Comparison of ENCODE assay signal across 8 cellular contexts in the genomic region with DNA sequence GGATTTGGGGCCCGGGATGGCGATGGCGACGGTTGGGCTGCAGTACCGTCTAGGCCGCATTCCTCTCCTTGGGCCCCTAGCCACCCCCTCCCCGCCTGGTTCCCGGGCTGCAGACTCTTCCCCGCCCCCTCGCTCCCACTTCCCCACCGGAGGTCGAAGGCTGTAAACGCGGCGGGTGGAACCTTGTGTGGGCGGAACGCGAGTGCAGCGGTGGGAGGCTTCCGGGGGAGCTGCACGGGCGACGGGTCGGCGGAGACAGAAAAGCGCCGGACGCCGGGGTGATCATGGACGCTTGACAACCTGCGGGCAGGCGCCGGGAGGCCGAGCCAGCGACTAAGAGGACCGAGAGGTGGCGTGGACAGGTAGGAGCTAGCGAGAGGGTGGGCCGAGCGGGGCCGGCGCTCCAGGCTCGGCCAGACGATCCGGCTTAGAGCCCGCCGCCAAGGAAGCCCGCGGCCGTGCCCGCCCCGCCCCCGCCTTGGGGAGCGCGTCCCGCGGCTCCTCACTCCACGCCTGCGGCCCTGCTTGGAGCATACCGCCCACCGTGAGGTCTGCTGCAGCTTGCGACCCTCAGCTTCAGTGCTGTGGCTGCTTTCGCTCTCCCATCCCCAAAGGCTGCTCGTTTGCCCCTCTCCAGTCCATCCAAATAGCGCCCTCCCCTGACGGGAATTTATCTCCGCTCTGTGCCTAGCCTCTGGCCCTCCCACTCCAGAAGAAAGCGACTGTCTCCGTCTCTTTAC.
A peak's percentile ranks its signal among the peaks of the same experiment; 100 is the strongest.
DNase-seq lines count a peak whose midpoint lies in the region; ATAC-seq and TF ChIP-seq lines count a peak whose summit lies in the region.

A gene (plus strand): TSS at position 269 of the 740 bp plus-strand sequence. CDS start 2,126 bp downstream, outside the sequence.

- ATAC-seq in GM21825 (IDR thresholded peaks at IDR 0.05; ENCODE audit: unreplicated experiment) = peak; percentile 50
- peak; percentile 81 for ATAC-seq in stimulated activated naive CD8-positive, alpha-beta T cell treated with anti-CD3 and anti-CD28 coated beads, Interleukin-15, amount 100 ng/mL, for 72 hours

- H3K27ac Mint-ChIP-seq in nephron progenitor cell = peak within 1 kb of the TSS; percentile 97
- peak within 1 kb of the TSS; percentile 94 to 95 for H3K27ac Mint-ChIP-seq in stimulated activated naive CD8-positive, alpha-beta T cell treated with anti-CD3 and anti-CD28 coated beads, Interleukin-15, amount 100 ng/mL, for 72 hours

- peak; percentile 73 for DNase-seq in DMS79 treated with DMSO at 0.1 percent for 48 hours (lab: John Stamatoyannopoulos, UW)
- no peak for DNase-seq in LNCaP clone FGC (ENCODE audit: low read depth)
- DNase-seq in SHP77 (lab: John Stamatoyannopoulos, UW) = peak; percentile 82 to 84
- DNase-seq in activated effector memory CD4-positive, alpha-beta T cell treated with Interleukin-2 at 50 U/mL for 16 hours = peak; percentile 73
- peak; percentile 40 for DNase-seq in fibroblast of the conjunctiva (ENCODE audit: low read depth)
- peak; percentile 92 for DNase-seq in nephron progenitor cell
- DNase-seq in stimulated activated naive CD8-positive, alpha-beta T cell treated with anti-CD3 and anti-CD28 coated beads, Interleukin-15, amount 100 ng/mL, for 72 hours = peak; percentile 78 to 87

- TF ChIP-seq CTCF in LNCaP clone FGC (IDR thresholded peaks at IDR 0.05; ENCODE audit: control insufficient read depth, extremely low read depth, insufficient read depth) (peak; percentile 45), nephron progenitor cell (IDR thresholded peaks at IDR 0.05) (peak; percentile 25)

- peaks cover 59% of the 10 kb centered on the region for H3K4me1 Mint-ChIP-seq in nephron progenitor cell
- peaks cover 68% of the 10 kb centered on the region for H3K4me1 Mint-ChIP-seq in stimulated activated naive CD8-positive, alpha-beta T cell treated with anti-CD3 and anti-CD28 coated beads, Interleukin-15, amount 100 ng/mL, for 72 hours

- H3K4me3 Mint-ChIP-seq in nephron progenitor cell = peak within 1 kb of the TSS; percentile 94
- peak within 1 kb of the TSS; percentile 84 to 98 for H3K4me3 Mint-ChIP-seq in stimulated activated naive CD8-positive, alpha-beta T cell treated with anti-CD3 and anti-CD28 coated beads, Interleukin-15, amount 100 ng/mL, for 72 hours

- peaks cover 27% of the 10 kb centered on the region for H3K36me3 Mint-ChIP-seq in nephron progenitor cell (ENCODE audit: low read depth)

- no peaks in the 10 kb centered on the region for H3K27me3 Mint-ChIP-seq in nephron progenitor cell (ENCODE audit: low read depth, poor library complexity)
- H3K27me3 Mint-ChIP-seq in stimulated activated naive CD8-positive, alpha-beta T cell treated with anti-CD3 and anti-CD28 coated beads, Interleukin-15, amount 100 ng/mL, for 72 hours = no peaks in the 10 kb centered on the region

- no peaks in the 10 kb centered on the region for H3K9me3 Mint-ChIP-seq in nephron progenitor cell
- no peaks in the 10 kb centered on the region for H3K9me3 Mint-ChIP-seq in stimulated activated naive CD8-positive, alpha-beta T cell treated with anti-CD3 and anti-CD28 coated beads, Interleukin-15, amount 100 ng/mL, for 72 hours

- H3K4me3 ChIP-seq in LNCaP clone FGC (ENCODE audit: low read depth, low read length) = peak within 1 kb of the TSS; percentile 88
